23 cellular contexts compared by ENCODE assay signal in the genomic region with DNA sequence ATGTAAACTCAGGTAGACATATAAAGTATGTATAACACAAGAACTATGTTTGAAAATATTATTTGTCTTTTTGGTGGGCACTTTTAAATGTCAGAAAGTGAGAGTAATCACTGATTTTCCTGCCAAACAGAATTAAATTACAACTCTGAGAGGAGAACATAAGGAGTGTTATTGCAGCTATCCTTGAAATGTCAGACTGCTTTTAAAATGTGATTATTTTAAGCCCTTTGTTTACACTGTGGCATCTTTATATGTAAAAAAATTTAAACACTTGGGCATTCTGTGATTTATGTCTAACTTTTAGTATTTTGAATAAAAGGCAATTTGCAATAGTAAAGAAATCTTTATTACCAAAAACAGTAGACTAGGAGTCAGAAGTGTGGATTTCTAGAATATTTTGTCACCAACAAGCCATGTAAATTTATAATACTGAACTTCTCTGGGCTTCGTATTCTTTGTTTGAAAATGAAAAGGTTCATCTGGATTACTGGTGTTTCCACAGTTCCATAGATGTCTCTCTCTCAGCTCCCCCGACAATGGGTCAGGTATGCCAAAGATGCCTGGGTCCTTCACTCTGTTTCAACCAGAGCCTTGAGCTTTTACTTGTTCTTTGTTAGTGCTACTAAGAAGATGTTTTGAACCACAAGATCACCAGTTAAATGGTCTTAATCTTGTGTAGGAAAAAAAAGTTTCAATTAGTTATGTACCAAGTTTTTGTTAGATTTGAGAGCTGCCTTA. TPM values are rescaled to one million over a fixed set of nuclear protein-coding genes. Genes with fewer than 3 reads are reported as not detected.
"Had no signal": no experiment of that assay in that cellular context is flagged by ENCODE, and none has a peak within 500 bp of the region (broad histone marks: within the 10 kb centered on the region; RNA-seq: fewer than 3 reads in every experiment).

No MANE protein-coding gene starts in this region.

- H3K9ac ChIP-seq: KMS-11 had no signal

- DNase-seq: activated CD4-positive, alpha-beta T cell treated with anti-CD3 and anti-CD28 coated beads for 48 hours; activated CD4-positive, alpha-beta T cell treated with anti-CD3 and anti-CD28 coated beads, Interleukin-2, amount 50 U/mL, for 4 hours; activated CD4-positive, CD25-positive, alpha-beta regulatory T cell treated with anti-CD3 and anti-CD28 coated beads, Interleukin-2, amount 50 U/mL, for 72 hours; activated CD8-positive, alpha-beta T cell treated with anti-CD3 and anti-CD28 coated beads, Interleukin-2, amount 10 ng/mL, durations not matched to agents 7 days and 5 days; activated gamma-delta T cell treated with Interleukin-2 at 50 U/mL for 16 hours; activated naive CD4-positive, alpha-beta T cell treated with anti-CD3 and anti-CD28 coated beads, Interleukin-2, amount 10 ng/mL, durations not matched to agents 7 days and 5 days; activated naive CD8-positive, alpha-beta T cell treated with anti-CD3 and anti-CD28 coated beads for 36 hours; activated T-cell treated with anti-CD3 and anti-CD28 coated beads, Interleukin-2, amount 50 U/mL, for 24 hours; adrenal gland; aorta; central memory CD4-positive, alpha-beta T cell; MV-4-11; NCI-H1092 treated with DMSO at 0.1 percent for 48 hours; NCI-H1417 treated with DMSO at 0.1 percent for 48 hours; NCI-H1694; NCI-H2029; NCI-H345; NCI-H510A treated with DMSO at 0.1 percent for 48 hours; NCI-H69; PC-3; SHP77 treated with DMSO at 0.1 percent for 48 hours had no signal

- H3K27ac ChIP-seq: adrenal gland, KMS-11 had no signal

- H3K9me3 ChIP-seq: adrenal gland had no signal

- H3K36me3 ChIP-seq: adrenal gland had no signal

- H3K36me3 Mint-ChIP-seq: activated naive CD4-positive, alpha-beta T cell treated with anti-CD3 and anti-CD28 coated beads, Interleukin-2, amount 10 ng/mL, durations not matched to agents 7 days and 5 days; activated naive CD8-positive, alpha-beta T cell treated with anti-CD3 and anti-CD28 coated beads for 36 hours had no signal

- H3K27me3 Mint-ChIP-seq: activated naive CD4-positive, alpha-beta T cell treated with anti-CD3 and anti-CD28 coated beads, Interleukin-2, amount 10 ng/mL, durations not matched to agents 7 days and 5 days; activated naive CD8-positive, alpha-beta T cell treated with anti-CD3 and anti-CD28 coated beads for 36 hours; activated T-cell treated with anti-CD3 and anti-CD28 coated beads, Interleukin-2, amount 50 U/mL, for 24 hours had no signal

- H3K4me3 ChIP-seq: adrenal gland had no signal

- H3K27me3 ChIP-seq: adrenal gland had no signal

- H3K4me3 Mint-ChIP-seq: activated CD8-positive, alpha-beta T cell treated with anti-CD3 and anti-CD28 coated beads, Interleukin-2, amount 10 ng/mL, durations not matched to agents 7 days and 5 days; activated naive CD4-positive, alpha-beta T cell treated with anti-CD3 and anti-CD28 coated beads, Interleukin-2, amount 10 ng/mL, durations not matched to agents 7 days and 5 days; activated naive CD8-positive, alpha-beta T cell treated with anti-CD3 and anti-CD28 coated beads for 36 hours; activated T-cell treated with anti-CD3 and anti-CD28 coated beads, Interleukin-2, amount 50 U/mL, for 24 hours; T-helper 1 cell treated with Interleukin-12 subunit alpha and Interleukin-12 subunit beta and Interleukin-4 antibody, amounts not matched to agents 30 μg/mL and 1 μg/mL, for 36 hours had no signal

- H3K9me3 Mint-ChIP-seq: activated naive CD4-positive, alpha-beta T cell treated with anti-CD3 and anti-CD28 coated beads, Interleukin-2, amount 10 ng/mL, durations not matched to agents 7 days and 5 days; activated naive CD8-positive, alpha-beta T cell treated with anti-CD3 and anti-CD28 coated beads for 36 hours; activated T-cell treated with anti-CD3 and anti-CD28 coated beads, Interleukin-2, amount 50 U/mL, for 24 hours; T-helper 1 cell treated with Interleukin-12 subunit alpha and Interleukin-12 subunit beta and Interleukin-4 antibody, amounts not matched to agents 30 μg/mL and 1 μg/mL, for 36 hours had no signal

- H3K27ac Mint-ChIP-seq: activated CD8-positive, alpha-beta T cell treated with anti-CD3 and anti-CD28 coated beads, Interleukin-2, amount 10 ng/mL, durations not matched to agents 7 days and 5 days; activated naive CD4-positive, alpha-beta T cell treated with anti-CD3 and anti-CD28 coated beads, Interleukin-2, amount 10 ng/mL, durations not matched to agents 7 days and 5 days; activated naive CD8-positive, alpha-beta T cell treated with anti-CD3 and anti-CD28 coated beads for 36 hours; activated T-cell treated with anti-CD3 and anti-CD28 coated beads, Interleukin-2, amount 50 U/mL, for 24 hours; T-helper 1 cell treated with Interleukin-12 subunit alpha and Interleukin-12 subunit beta and Interleukin-4 antibody, amounts not matched to agents 30 μg/mL and 1 μg/mL, for 36 hours had no signal

- H3K4me1 Mint-ChIP-seq: activated naive CD4-positive, alpha-beta T cell treated with anti-CD3 and anti-CD28 coated beads, Interleukin-2, amount 10 ng/mL, durations not matched to agents 7 days and 5 days; activated naive CD8-positive, alpha-beta T cell treated with anti-CD3 and anti-CD28 coated beads for 36 hours had no signal

RNA-seq across cellular contexts. Expression of a gene that starts 38.8 kb away (rescaled TPM):
- total RNA-seq: activated CD8-positive, alpha-beta T cell treated with anti-CD3 and anti-CD28 coated beads, Interleukin-2, amount 10 ng/mL, durations not matched to agents 7 days and 5 days; activated naive CD8-positive, alpha-beta T cell treated with anti-CD3 and anti-CD28 coated beads for 36 hours had no signal
